8 cellular contexts compared by ENCODE assay signal in the genomic region with DNA sequence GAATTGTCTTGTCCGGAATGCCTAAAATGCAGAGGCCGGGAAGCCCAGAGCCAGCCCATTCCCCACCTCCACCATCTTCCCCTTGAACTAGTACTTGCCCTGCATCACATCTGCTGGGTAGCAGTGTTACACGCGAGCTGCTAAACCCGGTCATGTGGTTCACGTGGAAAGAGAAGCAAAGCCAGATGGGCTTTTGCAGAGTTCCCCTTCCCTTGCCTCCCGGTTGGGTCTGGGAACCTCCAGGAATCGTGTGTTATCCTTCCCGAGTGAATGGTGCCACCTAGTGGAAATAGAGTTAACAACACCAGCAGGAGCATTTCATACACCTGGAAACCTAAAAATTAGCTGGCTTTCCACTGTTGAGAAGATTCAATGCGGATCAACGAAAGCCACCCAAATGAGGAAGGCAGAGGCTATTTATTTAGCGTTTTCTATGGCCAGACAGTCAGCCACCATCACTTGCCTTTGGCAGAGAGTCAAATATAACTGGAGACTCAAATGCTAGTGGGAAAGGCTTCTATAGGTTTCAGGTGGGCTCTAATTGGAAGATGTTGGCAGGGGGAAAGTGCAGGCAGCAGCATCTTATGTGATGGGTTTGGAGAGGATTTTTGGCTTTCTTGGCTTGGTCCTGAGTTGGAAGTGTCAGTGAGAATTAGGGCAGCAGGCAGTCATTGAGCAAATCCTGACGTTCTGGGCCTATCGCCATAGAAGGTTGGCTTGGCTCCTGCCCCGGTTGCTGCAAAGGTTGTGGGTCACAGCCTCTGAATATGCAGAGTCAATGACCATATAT. TPM values are rescaled to one million over a fixed set of nuclear protein-coding genes. Genes with fewer than 3 reads are reported as not detected.
DNase-seq lines count a peak whose midpoint lies in the region; ATAC-seq and TF ChIP-seq lines count a peak whose summit lies in the region.

No MANE protein-coding gene starts in this region.

- ATAC-seq in GM19328 (IDR thresholded peaks at IDR 0.05; ENCODE audit: unreplicated experiment), result no peak
- ATAC-seq in GM21825 (IDR thresholded peaks at IDR 0.05; ENCODE audit: unreplicated experiment), result no peak

- peaks cover 21% of the 10 kb centered on the region for H3K4me1 ChIP-seq in adipocyte (ENCODE audit: control insufficient read depth, insufficient read depth, low read length)
- H3K4me1 ChIP-seq in cardiac muscle cell (ENCODE audit: low read depth), result peaks cover 9% of the 10 kb centered on the region

- TF ChIP-seq CTCF in BJ (IDR thresholded peaks at IDR 0.05; ENCODE audit: insufficient read depth, low read depth, low read length) (peak; percentile 84), GM20000 (IDR thresholded peaks at IDR 0.05; ENCODE audit: extremely low read depth, missing control alignments) (peak; percentile 72), cardiac muscle cell (IDR thresholded peaks at IDR 0.05; ENCODE audit: low read depth, low read length) (peak; percentile 80)

- no peaks in the 10 kb centered on the region for H3K9me3 ChIP-seq in adipocyte (ENCODE audit: control insufficient read depth, low read length)
- H3K9me3 ChIP-seq in cardiac muscle cell (ENCODE audit: low read depth), result no peaks in the 10 kb centered on the region

- H3K27ac ChIP-seq in cardiac muscle cell, result no peak overlapping the region

- H3K9ac ChIP-seq in adipocyte (ENCODE audit: low read length), result no peak overlapping the region

- H3K27me3 ChIP-seq in BJ (ENCODE audit: control insufficient read depth, insufficient read depth, low read length) (no peaks in the 10 kb centered on the region), adipocyte (replicated peaks; ENCODE audit: control insufficient read depth, insufficient read depth, low read length) (no peaks in the 10 kb centered on the region), cardiac muscle cell (no peaks in the 10 kb centered on the region)

- POLR2A ChIA-PET in BJ (lab: Charles Lee), result no interaction called here

- CTCF ChIA-PET in BJ (lab: Yijun Ruan, JAX), result interaction anchor here (0.6 to 6.1 kb wide), 27 partner anchors 10 to 264 kb away, joined by 3 to 103 read pairs (median 4); no protein-coding TSS in a partner anchor

- intact Hi-C loops in posterior cingulate gyrus (cut with DNase I), result loop anchor here (1.0 to 5.0 kb wide), 2 partner anchors 135 to 176 kb away; a partner anchor contains a TSS

- DNase-seq in BJ (ENCODE audit: low read depth) (no peak), GM20000 (ENCODE audit: low spot score) (peak; percentile 54), NCI-H446 (lab: John Stamatoyannopoulos, UW) (peak; percentile 27 to 85), adipocyte (ENCODE audit: low read depth) (peak; percentile 95), cardiac muscle cell (ENCODE audit: low read depth in 1 of 2, low spot score in 1 of 2) (peak; percentile 86 to 87), posterior cingulate gyrus (peak in 6 of 10 donors; percentile 33 to 91 (median 57))

- H3K36me3 ChIP-seq in BJ (ENCODE audit: control insufficient read depth, insufficient read depth, low read length), result no peaks in the 10 kb centered on the region
- no peaks in the 10 kb centered on the region for H3K36me3 ChIP-seq in adipocyte (ENCODE audit: control insufficient read depth, insufficient read depth, low read length, severe bottlenecking)
- no peaks in the 10 kb centered on the region for H3K36me3 ChIP-seq in cardiac muscle cell

- H3K4me3 ChIP-seq in BJ (ENCODE audit: low read depth, low read length) (no peak overlapping the region), adipocyte (ENCODE audit: low read length) (no peak overlapping the region), cardiac muscle cell (no peak overlapping the region)

RNA-seq across cellular contexts. Expression of a gene that starts 12.9 kb away (rescaled TPM):
- polyA plus RNA-seq in BJ (2011; rRNA removed), result 2.9 and 3.3 TPM in 2 replicates
- polyA minus RNA-seq in BJ (2011; rRNA and poly(A)+ RNA removed), result 3.8 and 4.9 TPM in 2 replicates
- 8.9 and 21.7 TPM in 2 replicates for total RNA-seq in cardiac muscle cell
- 14.0 and 18.2 TPM in 2 replicates for polyA plus RNA-seq in cardiac muscle cell

RNA-seq across cellular contexts. Expression of a gene that starts 19.2 kb away (rescaled TPM):
- polyA plus RNA-seq in BJ (2011; rRNA removed) (13.7 and 15.4 TPM in 2 replicates), cardiac muscle cell (13.9 and 23.0 TPM in 2 replicates)
- 7.6 and 11.3 TPM in 2 replicates for polyA minus RNA-seq in BJ (2011; rRNA and poly(A)+ RNA removed)
- total RNA-seq in cardiac muscle cell, result 22.6 and 31.1 TPM in 2 replicates

RNA-seq across cellular contexts. Expression of a gene that starts 43.0 kb away (rescaled TPM):
- polyA plus RNA-seq in BJ (2011; rRNA removed) (289 and 294 TPM in 2 replicates), cardiac muscle cell (391 and 693 TPM in 2 replicates)
- polyA minus RNA-seq in BJ (2011; rRNA and poly(A)+ RNA removed), result 30.9 and 37.8 TPM in 2 replicates
- total RNA-seq in cardiac muscle cell, result 267 and 1,003 TPM in 2 replicates
